ENCODE assay signal across 24 cellular contexts in the genomic region with DNA sequence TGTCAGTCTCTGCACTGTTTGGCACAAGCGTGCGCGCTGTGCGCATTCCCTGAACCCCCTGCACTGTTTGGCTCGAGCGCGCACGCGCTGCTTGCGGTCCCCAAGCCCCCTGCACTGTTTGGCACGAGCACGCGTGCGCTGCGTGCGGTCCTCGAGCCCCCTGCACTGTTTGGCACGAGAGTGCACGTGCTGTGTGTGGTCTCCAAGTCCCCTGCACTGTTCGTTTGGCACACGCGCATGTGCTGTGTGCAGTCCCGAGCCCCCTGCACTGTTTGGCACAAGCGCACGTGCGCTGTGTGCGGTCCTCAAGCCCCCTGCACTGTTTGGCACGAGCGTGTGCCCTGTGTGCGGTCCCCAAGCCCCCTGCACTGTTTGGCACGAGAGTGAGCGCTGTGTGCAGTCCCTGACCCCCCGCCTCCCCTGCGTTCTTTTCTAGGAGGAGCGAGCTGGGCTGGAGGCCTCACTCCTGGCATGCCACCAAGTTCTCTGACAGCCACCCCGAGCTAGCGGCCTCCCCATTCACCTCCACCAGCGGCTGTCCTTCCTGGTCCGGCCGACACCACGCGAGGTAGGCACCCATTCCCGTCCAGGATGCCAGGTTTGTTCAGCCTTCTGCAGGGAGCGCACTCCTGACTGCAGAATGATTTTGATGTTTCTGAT.
DNase-seq lines count a peak whose midpoint lies in the region; ATAC-seq and TF ChIP-seq lines count a peak whose summit lies in the region.
"Had no signal": no experiment of that assay in that cellular context is flagged by ENCODE, and none has a peak within 500 bp of the region (broad histone marks: within the 10 kb centered on the region; RNA-seq: fewer than 3 reads in every experiment).

No MANE protein-coding gene starts in this region.

- no peak overlapping the region for H4K5ac ChIP-seq in IMR-90 (ENCODE audit: low read depth, low read length)

- WGBS in IMR-90 (ENCODE audit: extremely low coverage in 2 of 2, insufficient read length in 1 of 2), 2 experiments = 58% methylated on average over 21 of the region's 44 CpGs; no CpG with 5 or more reads in 1 of the 2 experiments
- no CpG with 5 or more reads among the region's 44 CpGs for WGBS in neuronal stem cell (ENCODE audit: extremely low coverage in 2 of 2, insufficient read length in 2 of 2, insufficient replicate concordance in 1 of 2), 2 donors
- 89 to 94% methylated on average over 44 of the region's 44 CpGs for WGBS in sigmoid colon, 2 donors

- no peak overlapping the region for H2BK12ac ChIP-seq in neuronal stem cell (ENCODE audit: low read length)

- CTCF ChIA-PET in IMR-90 (lab: Yijun Ruan, JAX) = no interaction called here

- BruUV-seq in IMR-90 (replicated peaks; lab: Mats Ljungman, UMichigan) = no TSS peak

- no peak overlapping the region for H4K8ac ChIP-seq in IMR-90 (ENCODE audit: low read depth in 2 of 2, low read length in 2 of 2)
- no peak overlapping the region for H4K8ac ChIP-seq in neuronal stem cell (ENCODE audit: low read depth, low read length)

- H2BK15ac ChIP-seq in IMR-90 (ENCODE audit: low read depth, low read length) (no peak overlapping the region), neuronal stem cell (ENCODE audit: low read length) (no peak overlapping the region)

- intact Hi-C loops in IMR-90 (cut with micrococcal nuclease) = no loop called here
- intact Hi-C loops in colonic mucosa (cut with DNase I) = no loop called here
- intact Hi-C loops in sigmoid colon (cut with DNase I) = no loop called here

- no peak for ATAC-seq in IMR-90 (ENCODE audit: low read depth)
- ATAC-seq: A549, GM12878 had no signal

- H2BK20ac ChIP-seq in IMR-90 (ENCODE audit: low read depth, low read length) = no peak overlapping the region

- in situ Hi-C loops in IMR-90 (cut with MboI; ENCODE audit: low sequenced_read_pairs) = loop anchor here (25.0 kb wide), 1 partner anchor 222 kb away; no protein-coding TSS in a partner anchor

- no peak overlapping the region for H3K27ac Mint-ChIP-seq in chondrocyte (ENCODE audit: unreplicated experiment)
- H3K27ac Mint-ChIP-seq: B cell; CD14-positive monocyte; CD4-positive, alpha-beta memory T cell; CD4-positive, CD25-positive, alpha-beta regulatory T cell; CD8-positive, alpha-beta memory T cell had no signal

- no peak overlapping the region for H3K56ac ChIP-seq in IMR-90 (ENCODE audit: extremely low read depth, insufficient read depth, low read length)

- DNase-seq in IMR-90 (no peak), chondrocyte (ENCODE audit: low spot score) (peak; percentile 90), neuronal stem cell (ENCODE audit: low spot score) (no peak), cerebellar nuclear complex (lab: John Stamatoyannopoulos, UW) (no peak), colonic mucosa (no peak), sigmoid colon (no peak)
- DNase-seq: AML-193; CD4-positive, alpha-beta memory T cell; CD4-positive, CD25-positive, alpha-beta regulatory T cell; CD8-positive, alpha-beta memory T cell; COR-L47; DMS 273 treated with DMSO at 0.1 percent for 48 hours; DMS153; DMS53; DMS79; DND-41; EL; GDM1 had no signal

- no peak overlapping the region for H3K4me3 Mint-ChIP-seq in chondrocyte (ENCODE audit: unreplicated experiment)
- H3K4me3 Mint-ChIP-seq: B cell; CD14-positive monocyte; CD4-positive, alpha-beta memory T cell; CD4-positive, CD25-positive, alpha-beta regulatory T cell; CD8-positive, alpha-beta memory T cell had no signal

- no peak for TF ChIP-seq POLR2A in IMR-90 (IDR thresholded peaks at IDR 0.05; ENCODE audit: low read depth, low read length)
- no peak for TF ChIP-seq POLR2A in sigmoid colon (IDR thresholded peaks at IDR 0.05)

- H3K23ac ChIP-seq in IMR-90 (ENCODE audit: low read depth, low read length) (no peak overlapping the region), neuronal stem cell (ENCODE audit: low read depth, low read length, poor library complexity) (peak overlapping the region; percentile 31)

- H4K20me1 ChIP-seq in IMR-90 (ENCODE audit: insufficient read depth, low read length) = no peaks in the 10 kb centered on the region
- H4K20me1 ChIP-seq: BLaER1 treated with 17β-estradiol and CSF1 and Interleukin-3, amounts not matched to agents 10 nM and 100 nM had no signal

- no peak overlapping the region for H3K27ac ChIP-seq in IMR-90 (ENCODE audit: insufficient read depth, low read length)
- no peak overlapping the region for H3K27ac ChIP-seq in neuronal stem cell (replicated peaks; ENCODE audit: low read length)
- no peak overlapping the region for H3K27ac ChIP-seq in colonic mucosa
- no peak overlapping the region for H3K27ac ChIP-seq in sigmoid colon
- H3K27ac ChIP-seq: 22Rv1; A549; BLaER1 treated with 17β-estradiol and CSF1 and Interleukin-3, amounts not matched to agents 10 nM and 100 nM had no signal

- H3K4ac ChIP-seq in IMR-90 (ENCODE audit: low read depth, low read length) (no peak overlapping the region), neuronal stem cell (ENCODE audit: low read length) (no peak overlapping the region)

- POLR2A ChIA-PET in IMR-90 (lab: Charles Lee; ENCODE audit: unreplicated experiment) = interaction anchor here (0.7 kb wide), 1 partner anchor 98 kb away, joined by 5 read pairs; no protein-coding TSS in a partner anchor

- H3K79me1 ChIP-seq in IMR-90 (ENCODE audit: low read depth in 1 of 2, low read length in 2 of 2) (no peaks in the 10 kb centered on the region), neuronal stem cell (ENCODE audit: low read depth, low read length) (peaks cover 5% of the 10 kb centered on the region)

- H3K36me3 Mint-ChIP-seq in chondrocyte (ENCODE audit: low read depth) = no peaks in the 10 kb centered on the region
- H3K36me3 Mint-ChIP-seq: CD14-positive monocyte; CD4-positive, alpha-beta memory T cell; CD4-positive, CD25-positive, alpha-beta regulatory T cell; CD8-positive, alpha-beta memory T cell had no signal

- H2BK120ac ChIP-seq in IMR-90 (ENCODE audit: low read depth, low read length) (peak overlapping the region; percentile 23; the same call in 1 of the 2 replicates), neuronal stem cell (ENCODE audit: low read depth, low read length) (no peak overlapping the region)

- H3K27me3 Mint-ChIP-seq in chondrocyte (ENCODE audit: low read depth) = no peaks in the 10 kb centered on the region
- H3K27me3 Mint-ChIP-seq: B cell; CD4-positive, CD25-positive, alpha-beta regulatory T cell had no signal

- no peak for TF ChIP-seq EP300 in sigmoid colon (IDR thresholded peaks at IDR 0.05)

- H3K4me2 ChIP-seq in IMR-90 (ENCODE audit: low read depth, low read length) (no peak overlapping the region), neuronal stem cell (ENCODE audit: insufficient read depth, low read length, poor library complexity, severe bottlenecking) (no peak overlapping the region)
- H3K4me2 ChIP-seq: A549; BLaER1 treated with 17β-estradiol and CSF1 and Interleukin-3, amounts not matched to agents 10 nM and 100 nM had no signal

- no peak for TF ChIP-seq RAD21 in IMR-90 (IDR thresholded peaks at IDR 0.05; ENCODE audit: low read length)

- H2AFZ ChIP-seq in IMR-90 (replicated peaks; ENCODE audit: low read length, poor library complexity) (peak overlapping the region; percentile 71), neuronal stem cell (ENCODE audit: low read length) (no peak overlapping the region)

- no peaks in the 10 kb centered on the region for H3K9me3 ChIP-seq in IMR-90 (ENCODE audit: control insufficient read depth, insufficient read depth, low read length)
- no peaks in the 10 kb centered on the region for H3K9me3 ChIP-seq in neuronal stem cell (replicated peaks in 1 of 2; ENCODE audit: control insufficient read depth in 2 of 2, insufficient read depth in 1 of 2, low read depth in 1 of 2, low read length in 2 of 2)
- no peaks in the 10 kb centered on the region for H3K9me3 ChIP-seq in colonic mucosa
- H3K9me3 ChIP-seq in sigmoid colon = no peaks in the 10 kb centered on the region
- H3K9me3 ChIP-seq: A549; BLaER1 treated with 17β-estradiol and CSF1 and Interleukin-3, amounts not matched to agents 10 nM and 100 nM had no signal

- H3K36me3 ChIP-seq in IMR-90 (ENCODE audit: control insufficient read depth, insufficient read depth, low read length) (no peaks in the 10 kb centered on the region; the same call in 1 of the 2 replicates), neuronal stem cell (replicated peaks in 1 of 2; ENCODE audit: control insufficient read depth in 2 of 2, insufficient read depth in 2 of 2, low read length in 2 of 2) (peaks cover 3 to 15% of the 10 kb centered on the region in 2 donors), colonic mucosa (no peaks in the 10 kb centered on the region), sigmoid colon (no peaks in the 10 kb centered on the region)
- H3K36me3 ChIP-seq: BLaER1 treated with 17β-estradiol and CSF1 and Interleukin-3, amounts not matched to agents 10 nM and 100 nM had no signal

- H3K9ac ChIP-seq in IMR-90 (ENCODE audit: low read depth, low read length) = no peak overlapping the region
- no peak overlapping the region for H3K9ac ChIP-seq in neuronal stem cell (ENCODE audit: low read depth, low read length, poor library complexity)
- no peak overlapping the region for H3K9ac ChIP-seq in colonic mucosa (ENCODE audit: low read depth in 2 of 2, low read length in 2 of 2)
- H3K9ac ChIP-seq: BLaER1 treated with 17β-estradiol and CSF1 and Interleukin-3, amounts not matched to agents 10 nM and 100 nM had no signal

- H3K4me1 Mint-ChIP-seq in chondrocyte (ENCODE audit: low read depth) = no peaks in the 10 kb centered on the region
- H3K4me1 Mint-ChIP-seq: B cell; CD4-positive, alpha-beta memory T cell; CD4-positive, CD25-positive, alpha-beta regulatory T cell; CD8-positive, alpha-beta memory T cell had no signal

- H4K91ac ChIP-seq in IMR-90 (ENCODE audit: insufficient read depth, low read depth, low read length) = no peak overlapping the region
- H4K91ac ChIP-seq in neuronal stem cell (ENCODE audit: low read depth, low read length, poor library complexity) = no peak overlapping the region

- H3K4me1 ChIP-seq in IMR-90 (ENCODE audit: control insufficient read depth, insufficient read depth, low read length) (peaks cover 5% of the 10 kb centered on the region), neuronal stem cell (ENCODE audit: control insufficient read depth in 2 of 2, insufficient read depth in 1 of 2, low read depth in 1 of 2, low read length in 2 of 2) (peaks cover 0 to 6% of the 10 kb centered on the region in 2 donors), colonic mucosa (no peaks in the 10 kb centered on the region), sigmoid colon (no peaks in the 10 kb centered on the region)
- H3K4me1 ChIP-seq: A549 had no signal

- TF ChIP-seq CTCF in IMR-90 (conservative IDR thresholded peaks at IDR 0.05; ENCODE audit: low read depth, low read length) = no peak
- TF ChIP-seq CTCF in chondrocyte (IDR thresholded peaks at IDR 0.05) = no peak
- no peak for TF ChIP-seq CTCF in colonic mucosa (IDR thresholded peaks at IDR 0.05)
- TF ChIP-seq CTCF in sigmoid colon (IDR thresholded peaks at IDR 0.05) = no peak

- H3K18ac ChIP-seq in IMR-90 (ENCODE audit: low read depth, low read length) = no peak overlapping the region
- H3K18ac ChIP-seq in neuronal stem cell (ENCODE audit: low read length) = no peak overlapping the region

- H3K9me1 ChIP-seq in IMR-90 (ENCODE audit: insufficient read depth, low read length) = no peaks in the 10 kb centered on the region

- H3K14ac ChIP-seq in IMR-90 (replicated peaks; ENCODE audit: low read depth, low read length) (no peak overlapping the region), neuronal stem cell (ENCODE audit: low read length) (no peak overlapping the region)

- peaks cover 3% of the 10 kb centered on the region for H3K9me3 Mint-ChIP-seq in chondrocyte (ENCODE audit: low read depth)
- H3K9me3 Mint-ChIP-seq: CD4-positive, CD25-positive, alpha-beta regulatory T cell; CD8-positive, alpha-beta memory T cell had no signal

- no peaks in the 10 kb centered on the region for H3K27me3 ChIP-seq in IMR-90 (ENCODE audit: control insufficient read depth, insufficient read depth, low read length)
- no peaks in the 10 kb centered on the region for H3K27me3 ChIP-seq in neuronal stem cell (ENCODE audit: control insufficient read depth in 3 of 3, insufficient read depth in 3 of 3, low read depth in 1 of 3, low read length in 3 of 3)
- no peaks in the 10 kb centered on the region for H3K27me3 ChIP-seq in colonic mucosa
- H3K27me3 ChIP-seq in sigmoid colon = no peaks in the 10 kb centered on the region
- H3K27me3 ChIP-seq: BLaER1 treated with 17β-estradiol and CSF1 and Interleukin-3, amounts not matched to agents 10 nM and 100 nM had no signal

- H2AK5ac ChIP-seq in IMR-90 (ENCODE audit: low read depth, low read length) (peak overlapping the region; percentile 16; the same call in 1 of the 2 replicates), neuronal stem cell (ENCODE audit: low read depth, low read length) (no peak overlapping the region)

- dilution Hi-C loops in IMR-90 (cut with HindIII; ENCODE audit: low sequenced_read_pairs, unreplicated experiment) = no loop called here

- H2BK5ac ChIP-seq in IMR-90 (ENCODE audit: low read depth, low read length, poor library complexity, severe bottlenecking) (no peak overlapping the region), neuronal stem cell (ENCODE audit: low read length) (no peak overlapping the region)

- H3K4me3 ChIP-seq in IMR-90 (ENCODE audit: insufficient read depth, low read depth, low read length) (no peak overlapping the region), neuronal stem cell (ENCODE audit: low read length in 2 of 2) (no peak overlapping the region), colonic mucosa (no peak overlapping the region), sigmoid colon (no peak overlapping the region)
- H3K4me3 ChIP-seq: A549; BLaER1 treated with 17β-estradiol and CSF1 and Interleukin-3, amounts not matched to agents 10 nM and 100 nM; GM12878 had no signal

- H2AK9ac ChIP-seq in IMR-90 (replicated peaks; ENCODE audit: low read depth, low read length, poor library complexity) = no peak overlapping the region
